ENCODE assay signal across 16 cellular contexts in the genomic region with DNA sequence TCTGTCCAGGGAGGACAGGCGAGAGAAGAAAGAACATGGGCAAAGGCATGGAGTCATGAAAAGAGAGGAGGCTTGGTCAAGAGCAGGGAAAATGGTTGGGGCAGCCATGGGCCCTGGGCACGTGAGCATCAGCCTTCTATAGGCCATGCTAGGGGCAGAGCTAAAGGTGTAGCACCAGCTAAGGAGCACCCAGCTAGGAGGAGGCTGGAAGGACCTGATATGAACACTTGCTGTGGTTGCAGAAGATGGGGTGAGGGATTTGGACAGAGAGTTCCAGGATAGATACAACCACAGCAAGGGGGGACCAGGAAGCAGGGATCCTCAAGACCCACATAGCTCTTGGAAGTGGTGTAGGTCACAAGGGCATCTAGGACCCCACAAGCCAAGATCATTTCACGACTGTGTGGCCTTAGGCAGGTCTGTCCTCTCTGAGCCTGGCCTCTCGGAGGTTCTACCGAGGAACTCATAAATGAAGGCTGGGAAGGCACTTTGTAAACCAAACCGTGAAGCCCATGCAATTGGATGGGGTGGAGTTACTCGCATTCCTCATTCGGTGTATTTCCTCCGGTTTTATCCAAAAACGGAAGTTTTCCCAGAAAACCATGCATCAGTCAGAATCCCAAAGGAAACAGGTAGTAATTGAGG.
DNase-seq lines count a peak whose midpoint lies in the region; ATAC-seq and TF ChIP-seq lines count a peak whose summit lies in the region.
"Had no signal": no experiment of that assay in that cellular context is flagged by ENCODE, and none has a peak within 500 bp of the region (broad histone marks: within the 10 kb centered on the region; RNA-seq: fewer than 3 reads in every experiment).

No MANE protein-coding gene starts in this region.

- no peak overlapping the region for H3K4me3 ChIP-seq in RWPE2 (ENCODE audit: severe bottlenecking)
- no peak overlapping the region for H3K4me3 ChIP-seq in colonic mucosa

- no peaks in the 10 kb centered on the region for H3K9me3 Mint-ChIP-seq in type B pancreatic cell
- H3K9me3 Mint-ChIP-seq: CD4-positive, alpha-beta T cell had no signal

- H3K27me3 ChIP-seq in RWPE2 (ENCODE audit: insufficient read depth, poor library complexity, severe bottlenecking): no peaks in the 10 kb centered on the region
- H3K27me3 ChIP-seq in colonic mucosa: no peaks in the 10 kb centered on the region

- ATAC-seq in RWPE2 (ENCODE audit: low read depth) (no peak), HG02973 (IDR thresholded peaks at IDR 0.05; ENCODE audit: unreplicated experiment) (no peak), GM18520 (IDR thresholded peaks at IDR 0.05; ENCODE audit: unreplicated experiment) (no peak)
- ATAC-seq: HepG2 had no signal

- H3K27ac ChIP-seq in RWPE2 (ENCODE audit: poor library complexity, severe bottlenecking) (no peak overlapping the region), colonic mucosa (no peak overlapping the region)
- H3K27ac ChIP-seq: C4-2B had no signal

- no peak overlapping the region for H3K4me3 Mint-ChIP-seq in type B pancreatic cell
- H3K4me3 Mint-ChIP-seq: CD4-positive, alpha-beta T cell; H9; IgD-negative memory B cell had no signal

- H3K9me3 ChIP-seq in RWPE2 (ENCODE audit: severe bottlenecking) (no peaks in the 10 kb centered on the region), colonic mucosa (no peaks in the 10 kb centered on the region)

- peaks cover 26% of the 10 kb centered on the region for H3K27me3 Mint-ChIP-seq in type B pancreatic cell

- no peak overlapping the region for H3K27ac Mint-ChIP-seq in type B pancreatic cell
- H3K27ac Mint-ChIP-seq: CD4-positive, alpha-beta T cell; H9; IgD-negative memory B cell had no signal

- TF ChIP-seq CTCF in RWPE2 (IDR thresholded peaks at IDR 0.05; ENCODE audit: poor library complexity, severe bottlenecking) (no peak), colonic mucosa (IDR thresholded peaks at IDR 0.05) (no peak), type B pancreatic cell (conservative IDR thresholded peaks at IDR 0.05) (no peak)

- H3K36me3 Mint-ChIP-seq in type B pancreatic cell: no peaks in the 10 kb centered on the region
- H3K36me3 Mint-ChIP-seq: IgD-negative memory B cell had no signal

- peak; percentile 66 for DNase-seq in RWPE2 (ENCODE audit: low spot score)
- peak; percentile 15 for DNase-seq in colonic mucosa
- peak; percentile 27 for DNase-seq in islet precursor cell
- peak; percentile 27 for DNase-seq in type B pancreatic cell (ENCODE audit: extremely low spot score, unreplicated experiment)
- DNase-seq in NK-92 (lab: John Stamatoyannopoulos, UW; ENCODE audit: unreplicated experiment): no peak
- no peak for DNase-seq in stimulated activated naive CD4-positive, alpha-beta T cell treated with Interleukin-2 at 50 U/mL for 16 hours (lab: John Stamatoyannopoulos, UW)
- DNase-seq: ACHN; AML-193; Caco-2; CD4-positive, alpha-beta T cell; H9 had no signal

- intact Hi-C loops in colonic mucosa (cut with DNase I): loop anchor here (10.0 kb wide), 1 partner anchor 1060 kb away; no protein-coding TSS in a partner anchor

- H3K4me1 ChIP-seq in RWPE2 (ENCODE audit: insufficient read depth, poor library complexity, severe bottlenecking): no peaks in the 10 kb centered on the region
- no peaks in the 10 kb centered on the region for H3K4me1 ChIP-seq in colonic mucosa

- no peak overlapping the region for H3K9ac ChIP-seq in colonic mucosa (ENCODE audit: low read depth in 2 of 2, low read length in 2 of 2)

- H3K36me3 ChIP-seq in RWPE2 (ENCODE audit: low read depth) (no peaks in the 10 kb centered on the region), colonic mucosa (no peaks in the 10 kb centered on the region)

- H3K4me1 Mint-ChIP-seq in type B pancreatic cell (ENCODE audit: unreplicated experiment): peaks cover 6% of the 10 kb centered on the region

Comparison
In these comparisons a context has a peak if more than half of its experiments do, and no peak if none do; other contexts are left out.
1. DNase-seq: peak in RWPE2 (single experiment), colonic mucosa (single experiment), islet precursor cell (single experiment) and type B pancreatic cell (single experiment); none in NK-92 (single experiment) and stimulated activated naive CD4-positive, alpha-beta T cell treated with Interleukin-2 at 50 U/mL for 16 hours (single experiment).